Comparison of ENCODE assay signal across 26 cellular contexts in the genomic region with DNA sequence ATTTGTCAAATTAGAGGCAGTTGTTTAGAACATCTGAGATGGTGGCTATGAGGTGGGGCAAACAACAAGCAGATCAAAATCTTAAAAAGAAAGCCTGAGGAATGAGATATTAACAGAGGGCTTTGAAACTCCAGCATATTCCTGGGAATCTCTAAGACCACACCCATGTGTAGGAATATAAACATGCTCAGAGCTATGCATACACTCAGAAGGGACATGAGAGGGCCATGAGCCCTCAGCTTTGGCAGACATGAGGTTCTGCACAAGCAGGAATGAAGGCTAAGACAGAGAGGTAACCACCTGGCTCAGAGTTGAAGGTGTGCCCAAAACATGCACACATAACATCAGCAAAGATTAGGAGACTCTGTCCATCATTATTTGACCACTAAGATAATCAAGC. TPM values are rescaled to one million over a fixed set of nuclear protein-coding genes. Genes with fewer than 3 reads are reported as not detected.
"Had no signal": no experiment of that assay in that cellular context is flagged by ENCODE, and none has a peak within 500 bp of the region (broad histone marks: within the 10 kb centered on the region; RNA-seq: fewer than 3 reads in every experiment).

No MANE protein-coding gene starts in this region.

- H3K36me3 ChIP-seq: prostate gland, spleen, transverse colon had no signal

- H3K27me3 ChIP-seq: dorsolateral prefrontal cortex, hepatocyte, spleen, transverse colon had no signal

- H3K27ac Mint-ChIP-seq: stimulated activated memory B cell treated with anti-CD40 and anti-IgM and Interleukin-4, amounts not matched to agents 10 μg/mL and 1 μg/mL and 100 μg/mL, for 72 hours; stimulated activated naive CD8-positive, alpha-beta T cell treated with anti-CD3 and anti-CD28 coated beads, Interleukin-15, Interleukin-2, amounts not matched to agents 100 ng/mL and 50 ng/mL, for 24 hours had no signal

- H3K36me3 Mint-ChIP-seq: stimulated activated memory B cell treated with anti-CD40 and anti-IgM and Interleukin-4, amounts not matched to agents 10 μg/mL and 1 μg/mL and 100 μg/mL, for 72 hours had no signal

- ATAC-seq: esophagus mucosa; left cardiac atrium; left ventricle myocardium superior; sciatic nerve; stimulated activated memory B cell treated with anti-CD40 and anti-IgM and Interleukin-4, amounts not matched to agents 10 μg/mL and 1 μg/mL and 100 μg/mL, for 72 hours had no signal

- H3K4me1 Mint-ChIP-seq: naive B cell; stimulated activated memory B cell treated with anti-CD40 and anti-IgM and Interleukin-4, amounts not matched to agents 10 μg/mL and 1 μg/mL and 100 μg/mL, for 72 hours had no signal

- H3K4me3 ChIP-seq: dorsolateral prefrontal cortex, hepatocyte, prostate gland, spleen, transverse colon had no signal

- H3K4me1 ChIP-seq: parathyroid adenoma, prostate gland, spleen had no signal

- H3K27ac ChIP-seq: dorsolateral prefrontal cortex, hepatocyte, parathyroid adenoma, prostate gland, spleen, transverse colon had no signal

- DNase-seq: cortex of kidney; dorsolateral prefrontal cortex; effector CD8-positive, alpha-beta T cell; foreskin fibroblast; head of caudate nucleus; kidney; left cardiac atrium; left ventricle myocardium superior; mesendoderm; naive B cell; occipital lobe; retina; spleen; stimulated activated CD4-positive, alpha-beta T cell treated with anti-CD3 and anti-CD28 coated beads, Interleukin-15, amount 100 ng/mL, for 24 hours; stimulated activated CD4-positive, alpha-beta T cell treated with anti-CD3 and anti-CD28 coated beads, Interleukin-1b, Interleukin-23, amount 100 ng/mL, for 48 hours; stimulated activated CD4-positive, alpha-beta T cell treated with anti-CD3 and anti-CD28 coated beads, Interleukin-4, amount 100 ng/mL, for 24 hours; transverse colon had no signal

- H3K4me3 Mint-ChIP-seq: nephron; stimulated activated memory B cell treated with anti-CD40 and anti-IgM and Interleukin-4, amounts not matched to agents 10 μg/mL and 1 μg/mL and 100 μg/mL, for 72 hours; stimulated activated naive CD8-positive, alpha-beta T cell treated with anti-CD3 and anti-CD28 coated beads, Interleukin-15, Interleukin-2, amounts not matched to agents 100 ng/mL and 50 ng/mL, for 24 hours had no signal

- H3K27me3 Mint-ChIP-seq: stimulated activated memory B cell treated with anti-CD40 and anti-IgM and Interleukin-4, amounts not matched to agents 10 μg/mL and 1 μg/mL and 100 μg/mL, for 72 hours; stimulated activated naive CD8-positive, alpha-beta T cell treated with anti-CD3 and anti-CD28 coated beads, Interleukin-15, Interleukin-2, amounts not matched to agents 100 ng/mL and 50 ng/mL, for 24 hours had no signal

- H3K9me3 ChIP-seq: prostate gland, transverse colon had no signal

RNA-seq across cellular contexts. Expression of gene ATP10A, which starts 37.9 kb away (rescaled TPM):
- total RNA-seq: lung microvascular endothelial cell had no signal
